8 cellular contexts compared by ENCODE assay signal in genomic region chr9:98775831-98776441, GRCh38. TPM values are rescaled to one million over a fixed set of nuclear protein-coding genes. Genes with fewer than 3 reads are reported as not detected.
DNase-seq lines count a peak whose midpoint lies in the region; ATAC-seq and TF ChIP-seq lines count a peak whose summit lies in the region.

No MANE protein-coding gene starts in this region.

- no peaks in the 10 kb centered on the region for H4K20me1 ChIP-seq in Loucy (ENCODE audit: insufficient read depth, low read length, poor library complexity, severe bottlenecking)

- TF ChIP-seq CTCF in Loucy (conservative IDR thresholded peaks at IDR 0.05; ENCODE audit: low read length) (peak; percentile 89), nephron (IDR thresholded peaks at IDR 0.05; ENCODE audit: unreplicated experiment in 3 of 3) (peak; percentile 72 to 80 (median 77))

- H3K4me1 Mint-ChIP-seq in activated naive CD4-positive, alpha-beta T cell treated with anti-CD3 and anti-CD28 coated beads, Interleukin-2, amount 10 ng/mL, durations not matched to agents 7 days and 5 days, result no peaks in the 10 kb centered on the region
- H3K4me1 Mint-ChIP-seq in nephron, result peaks cover 8% of the 10 kb centered on the region

- no peak overlapping the region for H3K27ac Mint-ChIP-seq in activated naive CD4-positive, alpha-beta T cell treated with anti-CD3 and anti-CD28 coated beads, Interleukin-2, amount 10 ng/mL, durations not matched to agents 7 days and 5 days
- peak overlapping the region in 1 of 3 experiments; percentile 9 for H3K27ac Mint-ChIP-seq in nephron

- H3F3A ChIP-seq in Loucy (ENCODE audit: low read depth), result no peaks in the 10 kb centered on the region

- no peaks in the 10 kb centered on the region for H3K9me3 Mint-ChIP-seq in activated naive CD4-positive, alpha-beta T cell treated with anti-CD3 and anti-CD28 coated beads, Interleukin-2, amount 10 ng/mL, durations not matched to agents 7 days and 5 days
- H3K9me3 Mint-ChIP-seq in nephron, result no peaks in the 10 kb centered on the region

- no peak overlapping the region for H3K4me3 ChIP-seq in Loucy (ENCODE audit: low read length, poor library complexity, severe bottlenecking)

- no peak overlapping the region for H2AFZ ChIP-seq in Loucy (ENCODE audit: low read length)

- H3K36me3 ChIP-seq in Loucy (ENCODE audit: insufficient read depth, low read length), result no peaks in the 10 kb centered on the region

- no peaks in the 10 kb centered on the region for H3K36me3 Mint-ChIP-seq in activated naive CD4-positive, alpha-beta T cell treated with anti-CD3 and anti-CD28 coated beads, Interleukin-2, amount 10 ng/mL, durations not matched to agents 7 days and 5 days
- H3K36me3 Mint-ChIP-seq in nephron (ENCODE audit: low read depth), result peaks cover 41% of the 10 kb centered on the region

- ATAC-seq in esophagus mucosa (peak; percentile 42), HG02610 (IDR thresholded peaks at IDR 0.05; ENCODE audit: unreplicated experiment) (no peak)

- no peak overlapping the region for H3K4me2 ChIP-seq in Loucy (ENCODE audit: low read depth, low read length, poor library complexity, severe bottlenecking)

- H3K27me3 Mint-ChIP-seq in activated naive CD4-positive, alpha-beta T cell treated with anti-CD3 and anti-CD28 coated beads, Interleukin-2, amount 10 ng/mL, durations not matched to agents 7 days and 5 days, result no peaks in the 10 kb centered on the region
- H3K27me3 Mint-ChIP-seq in nephron (ENCODE audit: low read depth), result no peaks in the 10 kb centered on the region

- no peaks in the 10 kb centered on the region for H3K9me2 ChIP-seq in Loucy (replicated peaks; ENCODE audit: low read depth, low read length)

- H3K9ac ChIP-seq in Loucy (ENCODE audit: low read depth, low read length, poor library complexity, severe bottlenecking), result no peak overlapping the region

- H3K4me1 ChIP-seq in Loucy (ENCODE audit: insufficient read depth, low read length, poor library complexity, severe bottlenecking), result no peaks in the 10 kb centered on the region

- peak; percentile 54 for DNase-seq in activated naive CD4-positive, alpha-beta T cell treated with anti-CD3 and anti-CD28 coated beads, Interleukin-2, amount 10 ng/mL, durations not matched to agents 7 days and 5 days
- no peak for DNase-seq in activated naive CD4-positive, alpha-beta T cell treated with Interleukin-2 at 50 U/mL for 16 hours
- DNase-seq in SW480 (ENCODE audit: low spot score) (peak; percentile 41), DMS153 treated with DMSO at 0.1 percent for 48 hours (lab: John Stamatoyannopoulos, UW; ENCODE audit: unreplicated experiment) (no peak)

- no peaks in the 10 kb centered on the region for H3K27me3 ChIP-seq in Loucy (ENCODE audit: insufficient read depth, low read length, poor library complexity, severe bottlenecking)

- CTCF ChIA-PET in activated naive CD4-positive, alpha-beta T cell treated with anti-CD3 and anti-CD28 coated beads, Interleukin-2, amount 10 ng/mL, durations not matched to agents 7 days and 5 days (lab: Charles Lee), result interaction anchor here (0.6 to 5.6 kb wide), 20 partner anchors 10 to 469 kb away, joined by 3 to 66 read pairs (median 3); no protein-coding TSS in a partner anchor

- no peaks in the 10 kb centered on the region for H3K79me2 ChIP-seq in Loucy (ENCODE audit: insufficient read depth, low read length)

- H3K9me3 ChIP-seq in Loucy (ENCODE audit: insufficient read depth, low read depth, low read length), result no peaks in the 10 kb centered on the region

- no peak overlapping the region for H3K4me3 Mint-ChIP-seq in activated naive CD4-positive, alpha-beta T cell treated with anti-CD3 and anti-CD28 coated beads, Interleukin-2, amount 10 ng/mL, durations not matched to agents 7 days and 5 days
- no peak overlapping the region for H3K4me3 Mint-ChIP-seq in nephron

RNA-seq across cellular contexts. Expression of gene ANKS6, which starts 20.4 kb away (rescaled TPM):
- total RNA-seq in esophagus mucosa, result 13.8 TPM

RNA-seq across cellular contexts. Expression of gene GALNT12, which starts 31.5 kb away (rescaled TPM):
- total RNA-seq in esophagus mucosa, result 16.6 TPM

Comparison
In these comparisons a context has a peak if more than half of its experiments do, and no peak if none do; other contexts are left out.
1. DNase-seq: peak in activated naive CD4-positive, alpha-beta T cell treated with anti-CD3 and anti-CD28 coated beads, Interleukin-2, amount 10 ng/mL, durations not matched to agents 7 days and 5 days (single experiment) and SW480 (single experiment); none in activated naive CD4-positive, alpha-beta T cell treated with Interleukin-2 at 50 U/mL for 16 hours (single experiment) and DMS153 treated with DMSO at 0.1 percent for 48 hours (single experiment).